In the genomic region with DNA sequence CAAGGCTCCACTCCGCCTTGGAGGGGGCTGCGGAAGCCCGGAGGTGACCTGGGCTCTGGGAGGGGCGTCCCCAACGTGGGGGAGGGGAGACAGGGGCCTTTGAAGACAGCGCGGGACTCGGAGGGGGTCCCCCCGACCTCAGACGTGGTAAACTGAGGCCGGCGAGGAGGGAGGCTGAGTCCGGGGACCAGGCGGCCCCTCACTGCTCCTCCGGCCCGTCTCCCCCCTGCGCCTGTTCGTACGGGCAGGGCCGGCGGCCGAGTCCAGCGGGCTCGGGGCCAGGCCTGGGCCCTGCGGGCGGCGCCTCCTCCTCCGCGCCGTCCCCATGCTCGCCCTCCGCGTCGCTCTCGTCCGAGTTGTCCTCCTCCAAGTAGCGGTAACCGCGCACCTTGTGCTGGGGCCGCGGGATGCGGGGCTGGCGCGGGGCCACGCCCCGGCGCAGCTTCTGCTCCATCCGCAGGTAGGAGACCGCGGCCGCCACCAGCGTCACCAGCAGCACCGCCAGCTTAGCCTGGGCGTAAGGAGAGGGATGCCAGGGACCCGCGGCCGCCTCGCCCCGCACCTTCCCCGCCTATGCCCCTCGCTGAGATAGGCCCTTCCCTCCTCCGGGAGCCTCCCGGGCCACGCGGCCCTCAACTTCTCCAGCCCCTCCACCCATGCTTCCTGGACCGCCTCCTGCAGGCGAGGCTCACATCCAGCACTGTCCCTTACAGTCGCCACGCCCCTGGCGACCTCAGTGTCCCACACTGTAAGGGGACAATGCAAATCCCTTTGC, we compare ENCODE assay signal across 9 cellular contexts. TPM values are rescaled to one million over a fixed set of nuclear protein-coding genes. Genes with fewer than 3 reads are reported as not detected.
DNase-seq lines count a peak whose midpoint lies in the region; ATAC-seq and TF ChIP-seq lines count a peak whose summit lies in the region.
"Not testable (repeated sequence)": the region's sequence is repeated elsewhere in the genome, so short reads cannot be mapped to it uniquely, and the experiment has no call there.
"Had no signal": no experiment of that assay in that cellular context is flagged by ENCODE, and none has a peak within 500 bp of the region (broad histone marks: within the 10 kb centered on the region; RNA-seq: fewer than 3 reads in every experiment).

No MANE protein-coding gene starts in this region.

- not testable (repeated sequence) for H3K27ac Mint-ChIP-seq in WTC11, mesothelial cell of epicardium

- CTCF ChIA-PET in WTC11 (lab: Charles Lee): not testable (repeated sequence)

- not testable (repeated sequence) for TF ChIP-seq CTCF in WTC11 (IDR thresholded peaks at IDR 0.05); coronary artery (IDR thresholded peaks at IDR 0.05); heart right ventricle (IDR thresholded peaks at IDR 0.05); mesothelial cell of epicardium (IDR thresholded peaks at IDR 0.05; ENCODE audit: unreplicated experiment); suprapubic skin (IDR thresholded peaks at IDR 0.05)

- not testable (repeated sequence) for H3K4me1 ChIP-seq in GM23248 (ENCODE audit: insufficient read depth); iPS-15b (ENCODE audit: control insufficient read depth, insufficient read depth, low read length)
- H3K4me1 ChIP-seq in heart right ventricle: peaks cover 0 to 11% (median 9%) of the 10 kb centered on the region in 9 donors
- H3K4me1 ChIP-seq in suprapubic skin: peaks cover 15% of the 10 kb centered on the region

- 5% methylated on average over 12 to 39 of the region's 70 CpGs for WGBS in GM23248 (ENCODE audit: low coverage in 1 of 2, low lambda C conversion rate in 2 of 2, missing lambda C conversion rate in 2 of 2), 2 experiments
- 13 to 16% methylated on average over 31 to 62 of the region's 70 CpGs for WGBS in heart right ventricle, 2 donors
- 33% methylated on average over 38 of the region's 70 CpGs for WGBS in suprapubic skin

- ATAC-seq in WTC11, heart right ventricle: not testable (repeated sequence)

- not testable (repeated sequence) for H2AFZ ChIP-seq in GM23248

- H4K20me1 ChIP-seq in GM23248 (ENCODE audit: insufficient read depth): not testable (repeated sequence)

- H3K27ac ChIP-seq in GM23248, coronary artery, heart right ventricle, suprapubic skin: not testable (repeated sequence)

- H3K4me3 Mint-ChIP-seq in WTC11: peak overlapping the region; percentile 74
- peak overlapping the region; percentile 49 for H3K4me3 Mint-ChIP-seq in mesothelial cell of epicardium

- H3K9ac ChIP-seq in GM23248: peak overlapping the region; percentile 33
- H3K9ac ChIP-seq in iPS-15b (ENCODE audit: low read depth, low read length): not testable (repeated sequence)

- H3K9me3 ChIP-seq in GM23248 (ENCODE audit: low read depth); heart right ventricle; iPS-15b (ENCODE audit: control insufficient read depth, insufficient read depth, low read length); suprapubic skin: not testable (repeated sequence)

- not testable (repeated sequence) for H3K27me3 Mint-ChIP-seq in WTC11 (ENCODE audit: low read depth)
- peaks cover 62% of the 10 kb centered on the region for H3K27me3 Mint-ChIP-seq in mesothelial cell of epicardium (ENCODE audit: low read depth)

- H3K4me1 Mint-ChIP-seq in WTC11: peaks cover 13% of the 10 kb centered on the region
- not testable (repeated sequence) for H3K4me1 Mint-ChIP-seq in mesothelial cell of epicardium

- POLR2A ChIA-PET in WTC11 (lab: Charles Lee): not testable (repeated sequence)

- not testable (repeated sequence) for H3K36me3 ChIP-seq in GM23248 (ENCODE audit: low read depth); heart right ventricle; iPS-15b (ENCODE audit: control insufficient read depth, insufficient read depth, low read length); suprapubic skin

- intact Hi-C loops in heart right ventricle (cut with DNase I); posterior vena cava (cut with DNase I): not testable (repeated sequence)

- H3K9me2 ChIP-seq in GM23248 (ENCODE audit: insufficient read depth): not testable (repeated sequence)

- TF ChIP-seq POLR2A in suprapubic skin (IDR thresholded peaks at IDR 0.05): not testable (repeated sequence)

- not testable (repeated sequence) for H3K36me3 Mint-ChIP-seq in WTC11, mesothelial cell of epicardium

- not testable (repeated sequence) for H3K9me3 Mint-ChIP-seq in WTC11, mesothelial cell of epicardium

- not testable (repeated sequence) for H3K27me3 ChIP-seq in GM23248 (replicated peaks; ENCODE audit: insufficient read depth); iPS-15b (ENCODE audit: control insufficient read depth, insufficient read depth, low read length); suprapubic skin
- peaks cover 0 to 19% (median 13%) of the 10 kb centered on the region in 7 donors for H3K27me3 ChIP-seq in heart right ventricle

- H3K4me3 ChIP-seq in GM23248 (peak overlapping the region; percentile 15; the same call in 1 of the 2 replicates), coronary artery (peak overlapping the region; percentile 59), heart right ventricle (peak overlapping the region in 8 of 10 donors; percentile 7 to 31 (median 16)), iPS-15b (ENCODE audit: low read depth, low read length) (peak overlapping the region; percentile 48), suprapubic skin (peak overlapping the region; percentile 19)

- in situ Hi-C loops in GM23248 (cut with MboI): not testable (repeated sequence)

- TF ChIP-seq EP300 in suprapubic skin (IDR thresholded peaks at IDR 0.05): not testable (repeated sequence)

- not testable (repeated sequence) for DNase-seq in GM23248; coronary artery (ENCODE audit: low spot score); heart right ventricle; mesothelial cell of epicardium (ENCODE audit: low spot score in 2 of 2, unreplicated experiment in 2 of 2); suprapubic skin (ENCODE audit: low spot score in 2 of 2)
- peak; percentile 60 for DNase-seq in WTC11 (ENCODE audit: low spot score)
- peak; percentile 73 for DNase-seq in posterior vena cava (ENCODE audit: low spot score)

- H3K79me2 ChIP-seq in GM23248 (ENCODE audit: insufficient read depth): not testable (repeated sequence)

- H3F3A ChIP-seq in GM23248 (ENCODE audit: insufficient read depth): not testable (repeated sequence)

- H3K4me2 ChIP-seq in GM23248 (ENCODE audit: unreplicated experiment): not testable (repeated sequence)

RNA-seq across cellular contexts. Expression of a gene that starts 12.4 kb away (rescaled TPM):
- 37.7 and 41.1 TPM in 2 replicates for total RNA-seq in GM23248 (2014; rRNA removed; shearing (Covaris generic))
- polyA plus RNA-seq in GM23248 (2016; fragmentation: Nextera tagmentation; extraction: Ambion mirVana): 20.9 and 24.6 TPM in 2 replicates
- 27.7 to 29.7 TPM (median 27.9 TPM) in 3 replicates for total RNA-seq in WTC11 (2021)
- 10 to 100 TPM in 2 of 10 donors, 1 to 10 TPM in 8; 3.2 to 18.2 (median 6.2) TPM for total RNA-seq in heart right ventricle
- 1 to 10 TPM; 8.8 to 9.1 TPM for polyA plus RNA-seq in heart right ventricle
- 19.0 to 23.7 TPM (median 20.4 TPM) in 3 replicates for total RNA-seq in mesothelial cell of epicardium
- 10 to 100 TPM; 15.9 to 28.5 TPM for total RNA-seq in posterior vena cava
- 10 to 100 TPM; 22.7 to 34.3 (median 28.1) TPM for total RNA-seq in suprapubic skin

RNA-seq across cellular contexts. Expression of a gene that starts 18.6 kb away (rescaled TPM):
- total RNA-seq in GM23248 (2014; rRNA removed; shearing (Covaris generic)): 63.9 and 70.7 TPM in 2 replicates
- polyA plus RNA-seq in GM23248 (2016; fragmentation: Nextera tagmentation; extraction: Ambion mirVana): 42.7 and 43.4 TPM in 2 replicates
- 0.30 to 0.53 TPM (median 0.46 TPM) in 3 replicates for total RNA-seq in WTC11 (2021)
- total RNA-seq in heart right ventricle: 10 to 100 TPM in 1 of 10 donors, 1 to 10 TPM in 9; 3.5 to 11.0 (median 4.3) TPM
- polyA plus RNA-seq in heart right ventricle: 1 to 10 TPM; 2.1 to 3.2 TPM
- 1.4 to 1.8 TPM (median 1.7 TPM) in 3 replicates for total RNA-seq in mesothelial cell of epicardium
- total RNA-seq in posterior vena cava: 10 to 100 TPM; 11.2 to 15.0 TPM
- total RNA-seq in suprapubic skin: 1 to 10 TPM; 3.2 to 6.4 (median 5.9) TPM
- total RNA-seq: CD4-positive, CD25-positive, alpha-beta regulatory T cell had no signal
- polyA plus RNA-seq: CD4-positive, CD25-positive, alpha-beta regulatory T cell had no signal

RNA-seq across cellular contexts. Expression of a gene that starts 38.9 kb away (rescaled TPM):
- total RNA-seq in GM23248 (2014; rRNA removed; shearing (Covaris generic)): 114 and 117 TPM in 2 replicates
- polyA plus RNA-seq in GM23248 (2016; fragmentation: Nextera tagmentation; extraction: Ambion mirVana) (219 and 230 TPM in 2 replicates), heart right ventricle (100 to 1,000 TPM; 496 to 774 TPM)
- total RNA-seq in WTC11 (2021) (221 to 247 TPM (median 240 TPM) in 3 replicates), heart right ventricle (100 to 1,000 TPM; 330 to 492 (median 421) TPM), mesothelial cell of epicardium (125 to 140 TPM (median 132 TPM) in 3 replicates), posterior vena cava (100 to 1,000 TPM in 1 of 2 donors, 10 to 100 TPM in 1; 95.3 to 101 TPM), suprapubic skin (100 to 1,000 TPM in 3 of 4 donors, 10 to 100 TPM in 1; 90.8 to 155 (median 148) TPM)

RNA-seq across cellular contexts. Expression of a gene that starts 47.3 kb away (rescaled TPM):
- 118 and 146 TPM in 2 replicates for total RNA-seq in GM23248 (2014; rRNA removed; shearing (Covaris generic))
- 65.8 and 75.9 TPM in 2 replicates for polyA plus RNA-seq in GM23248 (2016; fragmentation: Nextera tagmentation; extraction: Ambion mirVana)
- total RNA-seq in WTC11 (2021): 50.7 to 51.7 TPM (median 51.1 TPM) in 3 replicates
- 10 to 100 TPM in 9 of 10 donors, 1 to 10 TPM in 1; 7.9 to 44.8 (median 14.6) TPM for total RNA-seq in heart right ventricle
- 10 to 100 TPM; 41.9 to 91.4 TPM for polyA plus RNA-seq in heart right ventricle
- 60.0 to 63.4 TPM (median 60.5 TPM) in 3 replicates for total RNA-seq in mesothelial cell of epicardium
- total RNA-seq in posterior vena cava: 100 to 1,000 TPM in 1 of 2 donors, 10 to 100 TPM in 1; 80.8 to 105 TPM
- 10 to 100 TPM; 19.4 to 50.9 (median 41.2) TPM for total RNA-seq in suprapubic skin
